In the genomic region with DNA sequence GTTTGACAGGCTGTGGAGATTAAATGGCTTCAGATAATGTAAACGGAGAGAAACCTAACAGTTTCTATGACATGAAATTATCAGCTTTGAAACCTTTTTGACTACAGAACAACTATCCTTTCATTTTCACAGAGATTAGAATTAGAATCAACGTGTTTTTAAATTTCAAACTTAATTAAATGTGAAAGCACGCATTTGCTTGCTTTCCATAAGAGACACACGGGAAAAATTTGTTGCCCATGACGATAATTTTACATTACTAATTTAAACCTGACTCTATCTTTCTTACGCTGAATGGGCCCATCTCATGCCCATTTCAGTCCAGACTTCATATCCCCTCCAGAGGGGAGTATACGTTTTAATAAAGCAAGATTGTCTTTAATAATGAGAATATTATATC, we compare ENCODE assay signal across 9 cellular contexts.
"Had no signal": no experiment of that assay in that cellular context is flagged by ENCODE, and none has a peak within 500 bp of the region (broad histone marks: within the 10 kb centered on the region; RNA-seq: fewer than 3 reads in every experiment).

No MANE protein-coding gene starts in this region.

- ATAC-seq: HCT116, HepG2 had no signal

- H3K9me3 ChIP-seq: HAP-1 had no signal

- H3K27ac ChIP-seq: GM23248, HL-60 had no signal

- H2AFZ ChIP-seq: GM23248 had no signal

- H3K4me3 ChIP-seq: GM23248, HAP-1 had no signal

- H3K27me3 Mint-ChIP-seq: IgD-negative memory B cell had no signal

- H3K4me1 ChIP-seq: HAP-1 had no signal

- H3K9me3 Mint-ChIP-seq: IgD-negative memory B cell had no signal

- DNase-seq: GM23248, GOT3, H7, KG1 had no signal

- H3K9ac ChIP-seq: GM23248 had no signal
